Comparison of ENCODE assay signal across 8 cellular contexts in genomic region chr10:79904671-79905321, GRCh38. TPM values are rescaled to one million over a fixed set of nuclear protein-coding genes. Genes with fewer than 3 reads are reported as not detected.
A peak's percentile ranks its signal among the peaks of the same experiment; 100 is the strongest.
DNase-seq lines count a peak whose midpoint lies in the region; ATAC-seq and TF ChIP-seq lines count a peak whose summit lies in the region.

No MANE protein-coding gene starts in this region.

- CTCF ChIA-PET in CD4-positive, alpha-beta T cell (lab: Charles Lee) = no interaction called here
- CTCF ChIA-PET in HEK293T (lab: Yijun Ruan, JAX) = no interaction called here

- 0 to 1% (median 0%) methylated on average over 30 to 58 of the region's 58 CpGs for WGBS in stomach, 5 donors

- peaks cover 24% of the 10 kb centered on the region for H3K27me3 ChIP-seq in CD4-positive, alpha-beta T cell (ENCODE audit: control insufficient read depth, insufficient read depth, low read length)
- H3K27me3 ChIP-seq in stomach = peaks cover 0 to 7% (median 3%) of the 10 kb centered on the region in 3 donors

- TF ChIP-seq POLR2A in stomach (IDR thresholded peaks at IDR 0.05) = no peak

- peaks cover 60% of the 10 kb centered on the region for H3K27me3 Mint-ChIP-seq in CD4-positive, alpha-beta T cell
- H3K27me3 Mint-ChIP-seq in activated T-helper 1 cell treated with anti-CD3 and anti-CD28 coated beads, Interleukin-12 subunit alpha, Interleukin-12 subunit beta, Interleukin-2, Interleukin-4 antibody, amounts not matched to agents 30 ng/mL and 10 ng/mL and 1 ng/mL, durations not matched to agents 14 hours and 24 hours and 36 hours (ENCODE audit: insufficient read depth) = peaks cover 40% of the 10 kb centered on the region
- peaks cover 40 to 49% of the 10 kb centered on the region in 2 donors for H3K27me3 Mint-ChIP-seq in natural killer cell treated with Interleukin-12 subunit alpha and Interleukin-12 subunit beta and Interleukin-15 and Interleukin-18, amount 100 ng/mL, for 72 hours

- TF ChIP-seq EP300 in stomach (IDR thresholded peaks at IDR 0.05) = no peak

- intact Hi-C loops in CD4-positive, alpha-beta T cell (cut with DNase I, micrococcal nuclease) = no loop called here
- intact Hi-C loops in activated T-helper 1 cell treated with anti-CD3 and anti-CD28 coated beads, Interleukin-12 subunit alpha, Interleukin-12 subunit beta, Interleukin-2, Interleukin-4 antibody, amounts not matched to agents 30 ng/mL and 10 ng/mL and 1 ng/mL, durations not matched to agents 14 hours and 24 hours and 36 hours (cut with micrococcal nuclease) = no loop called here
- intact Hi-C loops in stomach (cut with DNase I; ENCODE audit: low total_unique reads) = no loop called here

- H3K27ac Mint-ChIP-seq in CD4-positive, alpha-beta T cell = no peak overlapping the region
- peak overlapping the region; percentile 49 for H3K27ac Mint-ChIP-seq in activated T-helper 1 cell treated with anti-CD3 and anti-CD28 coated beads, Interleukin-12 subunit alpha, Interleukin-12 subunit beta, Interleukin-2, Interleukin-4 antibody, amounts not matched to agents 30 ng/mL and 10 ng/mL and 1 ng/mL, durations not matched to agents 14 hours and 24 hours and 36 hours
- no peak overlapping the region for H3K27ac Mint-ChIP-seq in natural killer cell treated with Interleukin-12 subunit alpha and Interleukin-12 subunit beta and Interleukin-15 and Interleukin-18, amount 100 ng/mL, for 72 hours

- H3K4me1 ChIP-seq in stomach = peaks cover 0 to 18% (median 6%) of the 10 kb centered on the region in 4 donors

- H3K9me3 Mint-ChIP-seq in CD4-positive, alpha-beta T cell = no peaks in the 10 kb centered on the region
- no peaks in the 10 kb centered on the region for H3K9me3 Mint-ChIP-seq in activated T-helper 1 cell treated with anti-CD3 and anti-CD28 coated beads, Interleukin-12 subunit alpha, Interleukin-12 subunit beta, Interleukin-2, Interleukin-4 antibody, amounts not matched to agents 30 ng/mL and 10 ng/mL and 1 ng/mL, durations not matched to agents 14 hours and 24 hours and 36 hours
- no peaks in the 10 kb centered on the region for H3K9me3 Mint-ChIP-seq in natural killer cell treated with Interleukin-12 subunit alpha and Interleukin-12 subunit beta and Interleukin-15 and Interleukin-18, amount 100 ng/mL, for 72 hours

- no peak for TF ChIP-seq CTCF in CD4-positive, alpha-beta T cell (IDR thresholded peaks at IDR 0.05)
- TF ChIP-seq CTCF in fibroblast of pulmonary artery (IDR thresholded peaks at IDR 0.05; ENCODE audit: low read length, missing control alignments) = no peak
- TF ChIP-seq CTCF in stomach (IDR thresholded peaks at IDR 0.05) = no peak

- H3K4me1 Mint-ChIP-seq in CD4-positive, alpha-beta T cell (ENCODE audit: low read depth) = peaks cover 20% of the 10 kb centered on the region
- H3K4me1 Mint-ChIP-seq in activated T-helper 1 cell treated with anti-CD3 and anti-CD28 coated beads, Interleukin-12 subunit alpha, Interleukin-12 subunit beta, Interleukin-2, Interleukin-4 antibody, amounts not matched to agents 30 ng/mL and 10 ng/mL and 1 ng/mL, durations not matched to agents 14 hours and 24 hours and 36 hours (ENCODE audit: low read depth) = peaks cover 13% of the 10 kb centered on the region
- H3K4me1 Mint-ChIP-seq in natural killer cell treated with Interleukin-12 subunit alpha and Interleukin-12 subunit beta and Interleukin-15 and Interleukin-18, amount 100 ng/mL, for 72 hours (ENCODE audit: low read depth in 2 of 2) = peaks cover 14 to 17% of the 10 kb centered on the region in 2 donors

- no peak overlapping the region for H3K27ac ChIP-seq in CD4-positive, alpha-beta T cell (ENCODE audit: low read depth, low read length)
- peak overlapping the region; percentile 47 to 86 (median 74) for H3K27ac ChIP-seq in stomach

- peak; percentile 66 for ATAC-seq in CD4-positive, alpha-beta T cell (ENCODE audit: poor library complexity)
- peak; percentile 85 to 86 for ATAC-seq in natural killer cell treated with Interleukin-12 subunit alpha and Interleukin-12 subunit beta and Interleukin-15 and Interleukin-18, amount 100 ng/mL, for 72 hours

- peak overlapping the region; percentile 70 for H3K4me3 Mint-ChIP-seq in CD4-positive, alpha-beta T cell
- H3K4me3 Mint-ChIP-seq in activated T-helper 1 cell treated with anti-CD3 and anti-CD28 coated beads, Interleukin-12 subunit alpha, Interleukin-12 subunit beta, Interleukin-2, Interleukin-4 antibody, amounts not matched to agents 30 ng/mL and 10 ng/mL and 1 ng/mL, durations not matched to agents 14 hours and 24 hours and 36 hours = peak overlapping the region; percentile 94
- H3K4me3 Mint-ChIP-seq in natural killer cell treated with Interleukin-12 subunit alpha and Interleukin-12 subunit beta and Interleukin-15 and Interleukin-18, amount 100 ng/mL, for 72 hours = peak overlapping the region; percentile 73

- DNase-seq in CD4-positive, alpha-beta T cell = peak in 8 of 10 experiments; percentile 6 to 62 (median 34)
- DNase-seq in HEK293T (ENCODE audit: extremely low spot score) (peak; percentile 60), NCI-H82 (lab: John Stamatoyannopoulos, UW) (peak; percentile 72), fibroblast of pulmonary artery (ENCODE audit: low read depth) (peak; percentile 68), stomach (peak; percentile 71), pons (ENCODE audit: low spot score) (no peak)
- DNase-seq in activated T-helper 1 cell treated with anti-CD3 and anti-CD28 coated beads, Interleukin-12 subunit alpha, Interleukin-12 subunit beta, Interleukin-2, Interleukin-4 antibody, amounts not matched to agents 30 ng/mL and 10 ng/mL and 1 ng/mL, durations not matched to agents 14 hours and 24 hours and 36 hours (ENCODE audit: low spot score) = peak; percentile 34
- no peak for DNase-seq in natural killer cell treated with Interleukin-12 subunit alpha and Interleukin-12 subunit beta and Interleukin-15 and Interleukin-18, amount 100 ng/mL, for 72 hours (ENCODE audit: low spot score)

- peaks cover 0 to 4% (median 0%) of the 10 kb centered on the region in 4 donors for H3K36me3 ChIP-seq in stomach

- POLR2A ChIA-PET in CD4-positive, alpha-beta T cell (lab: Charles Lee) = interaction anchor here (0.6 kb wide), 1 partner anchor 9 kb away, joined by 3 read pairs; no protein-coding TSS in a partner anchor
- POLR2A ChIA-PET in HEK293T (lab: Yijun Ruan, JAX) = no interaction called here

- no peaks in the 10 kb centered on the region for H3K36me3 Mint-ChIP-seq in CD4-positive, alpha-beta T cell (ENCODE audit: low read depth)
- peaks cover 6% of the 10 kb centered on the region for H3K36me3 Mint-ChIP-seq in activated T-helper 1 cell treated with anti-CD3 and anti-CD28 coated beads, Interleukin-12 subunit alpha, Interleukin-12 subunit beta, Interleukin-2, Interleukin-4 antibody, amounts not matched to agents 30 ng/mL and 10 ng/mL and 1 ng/mL, durations not matched to agents 14 hours and 24 hours and 36 hours (ENCODE audit: low read depth)
- H3K36me3 Mint-ChIP-seq in natural killer cell treated with Interleukin-12 subunit alpha and Interleukin-12 subunit beta and Interleukin-15 and Interleukin-18, amount 100 ng/mL, for 72 hours = no peaks in the 10 kb centered on the region

- no peaks in the 10 kb centered on the region for H3K9me3 ChIP-seq in CD4-positive, alpha-beta T cell (ENCODE audit: control insufficient read depth, low read length)
- H3K9me3 ChIP-seq in stomach = no peaks in the 10 kb centered on the region

- H3K4me3 ChIP-seq in fibroblast of pulmonary artery (replicated peaks; ENCODE audit: low read depth, low read length) = peak overlapping the region; percentile 71
- H3K4me3 ChIP-seq in stomach = peak overlapping the region; percentile 53 to 72 (median 66)

TF ChIP-seq in HEK293T, 16 proteins besides CTCF, POLR2A, EP300 and RAD21:
- TF ChIP-seq BHLHE40 (IDR thresholded peaks at IDR 0.05; ENCODE audit: borderline replicate concordance) = no peak
- TF ChIP-seq NFRKB (IDR thresholded peaks at IDR 0.05) = no peak
- no peak for TF ChIP-seq TARDBP (IDR thresholded peaks at IDR 0.05)
- peak; percentile 79 for TF ChIP-seq L3MBTL2 (conservative IDR thresholded peaks at IDR 0.05)
- no peak for TF ChIP-seq FOXA1 (IDR thresholded peaks at IDR 0.05)

RNA-seq across cellular contexts. Expression of gene SFTPD, which starts 44.1 kb away (rescaled TPM):
- not detected for total RNA-seq in CD4-positive, alpha-beta T cell
- not detected in 2 replicates for total RNA-seq in activated T-helper 1 cell treated with anti-CD3 and anti-CD28 coated beads, Interleukin-12 subunit alpha, Interleukin-12 subunit beta, Interleukin-2, Interleukin-4 antibody, amounts not matched to agents 30 ng/mL and 10 ng/mL and 1 ng/mL, durations not matched to agents 14 hours and 24 hours and 36 hours
- not detected for total RNA-seq in natural killer cell treated with Interleukin-12 subunit alpha and Interleukin-12 subunit beta and Interleukin-15 and Interleukin-18, amount 100 ng/mL, for 72 hours
- total RNA-seq in stomach = 10 to 100 TPM in 1 of 5 donors, not detected in 4; 12.9 TPM
- 1 to 10 TPM in 1 of 3 donors, under 1 TPM in 2; 0.31 to 1.2 (median 0.76) TPM for polyA plus RNA-seq in stomach

Comparison
In these comparisons a context has a peak if more than half of its experiments do, and no peak if none do; other contexts are left out.
1. DNase-seq: peak in CD4-positive, alpha-beta T cell (8 of 10), HEK293T (single experiment), NCI-H82 (single experiment), activated T-helper 1 cell treated with anti-CD3 and anti-CD28 coated beads, Interleukin-12 subunit alpha, Interleukin-12 subunit beta, Interleukin-2, Interleukin-4 antibody, amounts not matched to agents 30 ng/mL and 10 ng/mL and 1 ng/mL, durations not matched to agents 14 hours and 24 hours and 36 hours (single experiment), fibroblast of pulmonary artery (single experiment) and stomach (single experiment); none in natural killer cell treated with Interleukin-12 subunit alpha and Interleukin-12 subunit beta and Interleukin-15 and Interleukin-18, amount 100 ng/mL, for 72 hours (single experiment) and pons (single experiment).
2. Peak in every context shown above with its lines, with median percentiles within 50 percentile points of each other: H3K4me3 Mint-ChIP-seq.